ENCODE assay signal across 14 cellular contexts in genomic region chr2:120317916-120318315, GRCh38. TPM values are rescaled to one million over a fixed set of nuclear protein-coding genes. Genes with fewer than 3 reads are reported as not detected.
DNase-seq lines count a peak whose midpoint lies in the region; ATAC-seq and TF ChIP-seq lines count a peak whose summit lies in the region.
"Had no signal": no experiment of that assay in that cellular context is flagged by ENCODE, and none has a peak within 500 bp of the region (broad histone marks: within the 10 kb centered on the region; RNA-seq: fewer than 3 reads in every experiment).

No MANE protein-coding gene starts in this region.

- H3K27ac Mint-ChIP-seq in activated CD4-positive, alpha-beta T cell treated with anti-CD3 and anti-CD28 coated beads, Interleukin-2, amount 10 ng/mL, durations not matched to agents 24 days and 14 days, result peak overlapping the region; percentile 34
- no peak overlapping the region for H3K27ac Mint-ChIP-seq in natural killer cell
- H3K27ac Mint-ChIP-seq: CD4-positive, alpha-beta T cell had no signal

- intact Hi-C loops in activated CD4-positive, alpha-beta T cell treated with anti-CD3 and anti-CD28 coated beads, Interleukin-2, amount 10 ng/mL, durations not matched to agents 24 days and 14 days (cut with micrococcal nuclease), result loop anchor here (10.0 kb wide), 1 partner anchor 303 kb away; the partner anchor contains the start of gene EPB41L5
- intact Hi-C loops in upper lobe of right lung (cut with DNase I), result loop anchor here (10.0 kb wide), 1 partner anchor 93 kb away; the partner anchor contains the start of gene TMEM185B
- intact Hi-C loops in natural killer cell (cut with micrococcal nuclease), result loop anchor here (10.0 kb wide), 1 partner anchor 673 kb away; no protein-coding TSS in a partner anchor

- no peak for DNase-seq in activated CD4-positive, alpha-beta T cell treated with anti-CD3 and anti-CD28 coated beads, Interleukin-2, amount 10 ng/mL, durations not matched to agents 24 days and 14 days
- no peak for DNase-seq in activated CD4-positive, alpha-beta T cell treated with anti-CD3 and anti-CD28 coated beads for 4 hours
- DNase-seq in RWPE2 (ENCODE audit: low spot score) (peak; percentile 27), osteoblast (ENCODE audit: insufficient read length, low spot score, missing footprints) (peak; percentile 41), upper lobe of right lung (peak; percentile 20), natural killer cell (no peak)
- DNase-seq: AML-193; Caco-2; CD4-positive, alpha-beta T cell; GOT3 had no signal

- peaks cover 2% of the 10 kb centered on the region for H3K27me3 Mint-ChIP-seq in activated CD4-positive, alpha-beta T cell treated with anti-CD3 and anti-CD28 coated beads, Interleukin-2, amount 10 ng/mL, durations not matched to agents 24 days and 14 days
- H3K27me3 Mint-ChIP-seq in natural killer cell (ENCODE audit: low read depth in 2 of 2), result peaks cover 12 to 23% of the 10 kb centered on the region in 2 donors
- H3K27me3 Mint-ChIP-seq: CD4-positive, alpha-beta T cell had no signal

- no peak overlapping the region for H3K4me3 Mint-ChIP-seq in activated CD4-positive, alpha-beta T cell treated with anti-CD3 and anti-CD28 coated beads, Interleukin-2, amount 10 ng/mL, durations not matched to agents 24 days and 14 days
- no peak overlapping the region for H3K4me3 Mint-ChIP-seq in natural killer cell
- H3K4me3 Mint-ChIP-seq: CD4-positive, alpha-beta T cell had no signal

- peaks cover 29% of the 10 kb centered on the region for H3K4me1 Mint-ChIP-seq in activated CD4-positive, alpha-beta T cell treated with anti-CD3 and anti-CD28 coated beads, Interleukin-2, amount 10 ng/mL, durations not matched to agents 24 days and 14 days
- H3K4me1 Mint-ChIP-seq in natural killer cell, result peaks cover 6 to 12% of the 10 kb centered on the region in 2 donors

- H3K9me3 Mint-ChIP-seq in activated CD4-positive, alpha-beta T cell treated with anti-CD3 and anti-CD28 coated beads, Interleukin-2, amount 10 ng/mL, durations not matched to agents 24 days and 14 days, result no peaks in the 10 kb centered on the region
- H3K9me3 Mint-ChIP-seq in natural killer cell, result no peaks in the 10 kb centered on the region
- H3K9me3 Mint-ChIP-seq: CD4-positive, alpha-beta T cell had no signal

- no peaks in the 10 kb centered on the region for H4K20me1 ChIP-seq in osteoblast (ENCODE audit: insufficient read depth, low read length)

- no peak overlapping the region for H2AFZ ChIP-seq in osteoblast (ENCODE audit: low read length)

- H3K36me3 ChIP-seq in RWPE2 (ENCODE audit: low read depth) (no peaks in the 10 kb centered on the region), osteoblast (ENCODE audit: insufficient read depth, low read length) (no peaks in the 10 kb centered on the region), upper lobe of right lung (no peaks in the 10 kb centered on the region)

- TF ChIP-seq CTCF in RWPE2 (IDR thresholded peaks at IDR 0.05; ENCODE audit: poor library complexity, severe bottlenecking) (no peak), osteoblast (IDR thresholded peaks at IDR 0.05; ENCODE audit: extremely low read depth, low read depth, low read length) (no peak), upper lobe of right lung (IDR thresholded peaks at IDR 0.05) (no peak), natural killer cell (IDR thresholded peaks at IDR 0.05) (no peak)

- no peak for ATAC-seq in RWPE2 (ENCODE audit: low read depth)
- ATAC-seq in upper lobe of right lung, result no peak
- ATAC-seq in natural killer cell, result no peak
- no peak for ATAC-seq in GM18519 (IDR thresholded peaks at IDR 0.05; ENCODE audit: low FRiP score, unreplicated experiment)
- ATAC-seq: A549 had no signal

- H3K4me2 ChIP-seq in osteoblast (ENCODE audit: insufficient read depth, low read length), result no peak overlapping the region
- H3K4me2 ChIP-seq: A549 had no signal

- H3K27ac ChIP-seq in RWPE2 (ENCODE audit: poor library complexity, severe bottlenecking), result no peak overlapping the region
- no peak overlapping the region for H3K27ac ChIP-seq in osteoblast (ENCODE audit: low read depth, low read length)
- H3K27ac ChIP-seq in upper lobe of right lung, result no peak overlapping the region
- H3K27ac ChIP-seq: 22Rv1, A549, C4-2B had no signal

- no peaks in the 10 kb centered on the region for H3K36me3 Mint-ChIP-seq in activated CD4-positive, alpha-beta T cell treated with anti-CD3 and anti-CD28 coated beads, Interleukin-2, amount 10 ng/mL, durations not matched to agents 24 days and 14 days (ENCODE audit: low read depth)
- no peaks in the 10 kb centered on the region for H3K36me3 Mint-ChIP-seq in natural killer cell

- no peak overlapping the region for H3K4me3 ChIP-seq in RWPE2 (ENCODE audit: severe bottlenecking)
- H3K4me3 ChIP-seq in osteoblast (ENCODE audit: insufficient read depth, low read length), result no peak overlapping the region
- H3K4me3 ChIP-seq in upper lobe of right lung, result no peak overlapping the region
- H3K4me3 ChIP-seq: A549 had no signal

- no peaks in the 10 kb centered on the region for H3K27me3 ChIP-seq in RWPE2 (ENCODE audit: insufficient read depth, poor library complexity, severe bottlenecking)
- peaks cover 4% of the 10 kb centered on the region for H3K27me3 ChIP-seq in osteoblast (ENCODE audit: insufficient read depth, low read length)
- no peaks in the 10 kb centered on the region for H3K27me3 ChIP-seq in upper lobe of right lung

- peaks cover 6% of the 10 kb centered on the region for H3K4me1 ChIP-seq in RWPE2 (ENCODE audit: insufficient read depth, poor library complexity, severe bottlenecking)
- peaks cover 7% of the 10 kb centered on the region for H3K4me1 ChIP-seq in osteoblast (ENCODE audit: insufficient read depth, low read length)
- H3K4me1 ChIP-seq in upper lobe of right lung, result peaks cover 10% of the 10 kb centered on the region
- H3K4me1 ChIP-seq: Caco-2 had no signal

- no peaks in the 10 kb centered on the region for H3K9me3 ChIP-seq in RWPE2 (ENCODE audit: severe bottlenecking)
- H3K9me3 ChIP-seq in osteoblast (ENCODE audit: low read depth, low read length), result no peaks in the 10 kb centered on the region
- no peaks in the 10 kb centered on the region for H3K9me3 ChIP-seq in upper lobe of right lung
- H3K9me3 ChIP-seq: A549, Caco-2 had no signal

- no peaks in the 10 kb centered on the region for H3K79me2 ChIP-seq in osteoblast (ENCODE audit: insufficient read depth, low read length)

RNA-seq across cellular contexts. Expression of gene INHBB, which starts 28.0 kb away (rescaled TPM):
- total RNA-seq in activated CD4-positive, alpha-beta T cell treated with anti-CD3 and anti-CD28 coated beads, Interleukin-2, amount 10 ng/mL, durations not matched to agents 24 days and 14 days, result not detected in 2 replicates
- total RNA-seq in osteoblast (under 0.01 and 0.29 TPM in 2 replicates), upper lobe of right lung (12.3 TPM), natural killer cell (under 1 TPM in 2 of 3 donors, not detected in 1; 0.07 to 0.10 TPM)
- total RNA-seq: CD4-positive, alpha-beta T cell had no signal

Comparison
In these comparisons a context has a peak if more than half of its experiments do, and no peak if none do; other contexts are left out.
1. DNase-seq: peak in RWPE2 (single experiment), osteoblast (single experiment) and upper lobe of right lung (single experiment); none in activated CD4-positive, alpha-beta T cell treated with anti-CD3 and anti-CD28 coated beads, Interleukin-2, amount 10 ng/mL, durations not matched to agents 24 days and 14 days (single experiment), activated CD4-positive, alpha-beta T cell treated with anti-CD3 and anti-CD28 coated beads for 4 hours (0 of 2) and natural killer cell (single experiment).
2. RNA of gene INHBB, which starts 28.0 kb away (total RNA-seq): 12.3 TPM in upper lobe of right lung (single experiment); 0.07 to 0.10 TPM in natural killer cell, not detected in activated CD4-positive, alpha-beta T cell treated with anti-CD3 and anti-CD28 coated beads, Interleukin-2, amount 10 ng/mL, durations not matched to agents 24 days and 14 days and under 0.01 to 0.29 TPM in osteoblast; every median in the first group is over 10 times any median in the second.